In the genomic region with DNA sequence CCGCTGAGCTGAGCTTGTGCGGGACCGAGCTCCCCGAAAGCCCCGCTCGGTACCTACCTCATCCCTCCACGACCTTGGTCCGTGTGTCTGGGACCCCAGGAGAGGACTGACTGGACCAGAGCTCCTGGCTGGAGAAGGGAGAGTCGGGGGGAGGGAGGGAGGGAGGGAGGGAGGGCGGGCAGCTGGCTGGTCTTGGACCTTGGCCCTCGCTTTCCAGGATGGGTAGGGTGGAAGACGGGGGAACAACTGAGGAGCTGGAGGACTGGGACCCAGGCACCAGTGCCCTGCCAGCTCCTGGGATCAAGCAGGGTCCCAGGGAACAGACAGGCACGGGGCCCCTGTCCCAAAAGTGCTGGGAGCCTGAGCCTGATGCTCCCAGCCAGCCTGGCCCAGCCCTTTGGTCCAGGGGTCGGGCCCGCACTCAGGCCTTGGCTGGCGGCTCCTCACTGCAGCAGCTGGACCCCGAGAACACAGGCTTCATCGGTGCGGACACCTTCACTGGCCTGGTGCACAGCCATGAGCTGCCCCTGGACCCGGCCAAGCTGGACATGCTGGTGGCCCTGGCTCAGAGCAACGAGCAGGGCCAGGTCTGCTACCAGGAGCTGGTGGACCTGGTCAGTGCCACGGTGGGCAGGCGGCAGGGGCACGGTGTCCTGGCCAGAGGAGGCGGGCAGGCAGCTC, we compare ENCODE assay signal across 1 cellular context.
A peak's percentile ranks its signal among the peaks of the same experiment; 100 is the strongest.
TF ChIP-seq lines count a peak whose summit lies in the region.

No MANE protein-coding gene starts in this region.

TF ChIP-seq in HepG2, 621 proteins besides CTCF, POLR2A, EP300 and RAD21 (continued from another document):
- TF ChIP-seq, protein P1, sequence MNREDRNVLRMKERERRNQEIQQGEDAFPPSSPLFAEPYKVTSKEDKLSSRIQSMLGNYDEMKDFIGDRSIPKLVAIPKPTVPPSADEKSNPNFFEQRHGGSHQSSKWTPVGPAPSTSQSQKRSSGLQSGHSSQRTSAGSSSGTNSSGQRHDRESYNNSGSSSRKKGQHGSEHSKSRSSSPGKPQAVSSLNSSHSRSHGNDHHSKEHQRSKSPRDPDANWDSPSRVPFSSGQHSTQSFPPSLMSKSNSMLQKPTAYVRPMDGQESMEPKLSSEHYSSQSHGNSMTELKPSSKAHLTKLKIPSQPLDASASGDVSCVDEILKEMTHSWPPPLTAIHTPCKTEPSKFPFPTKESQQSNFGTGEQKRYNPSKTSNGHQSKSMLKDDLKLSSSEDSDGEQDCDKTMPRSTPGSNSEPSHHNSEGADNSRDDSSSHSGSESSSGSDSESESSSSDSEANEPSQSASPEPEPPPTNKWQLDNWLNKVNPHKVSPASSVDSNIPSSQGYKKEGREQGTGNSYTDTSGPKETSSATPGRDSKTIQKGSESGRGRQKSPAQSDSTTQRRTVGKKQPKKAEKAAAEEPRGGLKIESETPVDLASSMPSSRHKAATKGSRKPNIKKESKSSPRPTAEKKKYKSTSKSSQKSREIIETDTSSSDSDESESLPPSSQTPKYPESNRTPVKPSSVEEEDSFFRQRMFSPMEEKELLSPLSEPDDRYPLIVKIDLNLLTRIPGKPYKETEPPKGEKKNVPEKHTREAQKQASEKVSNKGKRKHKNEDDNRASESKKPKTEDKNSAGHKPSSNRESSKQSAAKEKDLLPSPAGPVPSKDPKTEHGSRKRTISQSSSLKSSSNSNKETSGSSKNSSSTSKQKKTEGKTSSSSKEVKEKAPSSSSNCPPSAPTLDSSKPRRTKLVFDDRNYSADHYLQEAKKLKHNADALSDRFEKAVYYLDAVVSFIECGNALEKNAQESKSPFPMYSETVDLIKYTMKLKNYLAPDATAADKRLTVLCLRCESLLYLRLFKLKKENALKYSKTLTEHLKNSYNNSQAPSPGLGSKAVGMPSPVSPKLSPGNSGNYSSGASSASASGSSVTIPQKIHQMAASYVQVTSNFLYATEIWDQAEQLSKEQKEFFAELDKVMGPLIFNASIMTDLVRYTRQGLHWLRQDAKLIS (CRISPR knock-in tag; IDR thresholded peaks at IDR 0.05), result no peak
- TF ChIP-seq SAP130 (CRISPR knock-in tag; IDR thresholded peaks at IDR 0.05; ENCODE audit: low read depth) (peak; percentile 25; the same call in 1 of the 2 replicates), ZNF75D (CRISPR knock-in tag; IDR thresholded peaks at IDR 0.05; ENCODE audit: borderline replicate concordance) (no peak), ZNF235 (CRISPR knock-in tag; IDR thresholded peaks at IDR 0.05; ENCODE audit: borderline replicate concordance) (no peak), TGIF2 (CRISPR knock-in tag; IDR thresholded peaks at IDR 0.05) (no peak), KMT2B (CRISPR knock-in tag; IDR thresholded peaks at IDR 0.05) (no peak), SETDB1 (CRISPR knock-in tag; IDR thresholded peaks at IDR 0.05; ENCODE audit: borderline replicate concordance) (no peak), TAF15 (IDR thresholded peaks at IDR 0.05; ENCODE audit: low read depth, low read length, poor library complexity, severe bottlenecking) (no peak), ZNF34 (CRISPR knock-in tag; IDR thresholded peaks at IDR 0.05; ENCODE audit: borderline replicate concordance) (no peak), ZNF530 (CRISPR knock-in tag; IDR thresholded peaks at IDR 0.05; ENCODE audit: low read depth) (no peak), AGO1 (IDR thresholded peaks at IDR 0.05; ENCODE audit: low read depth, low read length, poor library complexity, severe bottlenecking) (peak; percentile 75), HNRNPL (IDR thresholded peaks at IDR 0.05; ENCODE audit: low read depth, low read length) (peak; percentile 68; the same call in 1 of the 2 replicates), HOXD1 (CRISPR knock-in tag; IDR thresholded peaks at IDR 0.05) (no peak), CAMTA2 (CRISPR knock-in tag; IDR thresholded peaks at IDR 0.05; ENCODE audit: borderline replicate concordance) (no peak)
- TF ChIP-seq, protein P2, sequence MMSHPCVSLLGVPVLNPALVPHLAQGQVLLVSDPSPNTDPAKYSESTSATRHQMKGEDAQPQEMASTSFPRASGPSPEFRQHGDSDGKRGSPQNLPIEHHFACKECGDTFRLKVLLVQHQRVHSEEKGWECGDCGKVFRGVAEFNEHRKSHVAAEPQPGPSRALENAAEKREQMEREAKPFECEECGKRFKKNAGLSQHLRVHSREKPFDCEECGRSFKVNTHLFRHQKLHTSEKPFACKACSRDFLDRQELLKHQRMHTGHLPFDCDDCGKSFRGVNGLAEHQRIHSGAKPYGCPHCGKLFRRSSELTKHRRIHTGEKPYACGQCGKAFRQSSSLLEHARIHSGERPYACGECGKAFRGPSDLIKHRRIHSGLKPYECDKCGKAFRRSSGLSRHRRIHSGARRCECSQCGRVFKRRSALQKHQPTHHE (CRISPR knock-in tag; IDR thresholded peaks at IDR 0.05; ENCODE audit: borderline replicate concordance), result no peak
- TF ChIP-seq, protein P3, sequence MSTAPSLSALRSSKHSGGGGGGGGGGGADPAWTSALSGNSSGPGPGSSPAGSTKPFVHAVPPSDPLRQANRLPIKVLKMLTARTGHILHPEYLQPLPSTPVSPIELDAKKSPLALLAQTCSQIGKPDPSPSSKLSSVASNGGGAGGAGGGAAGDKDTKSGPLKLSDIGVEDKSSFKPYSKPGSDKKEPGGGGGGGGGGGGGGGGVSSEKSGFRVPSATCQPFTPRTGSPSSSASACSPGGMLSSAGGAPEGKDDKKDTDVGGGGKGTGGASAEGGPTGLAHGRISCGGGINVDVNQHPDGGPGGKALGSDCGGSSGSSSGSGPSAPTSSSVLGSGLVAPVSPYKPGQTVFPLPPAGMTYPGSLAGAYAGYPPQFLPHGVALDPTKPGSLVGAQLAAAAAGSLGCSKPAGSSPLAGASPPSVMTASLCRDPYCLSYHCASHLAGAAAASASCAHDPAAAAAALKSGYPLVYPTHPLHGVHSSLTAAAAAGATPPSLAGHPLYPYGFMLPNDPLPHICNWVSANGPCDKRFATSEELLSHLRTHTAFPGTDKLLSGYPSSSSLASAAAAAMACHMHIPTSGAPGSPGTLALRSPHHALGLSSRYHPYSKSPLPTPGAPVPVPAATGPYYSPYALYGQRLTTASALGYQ (CRISPR knock-in tag; IDR thresholded peaks at IDR 0.05), result no peak
- TF ChIP-seq, protein P4, sequence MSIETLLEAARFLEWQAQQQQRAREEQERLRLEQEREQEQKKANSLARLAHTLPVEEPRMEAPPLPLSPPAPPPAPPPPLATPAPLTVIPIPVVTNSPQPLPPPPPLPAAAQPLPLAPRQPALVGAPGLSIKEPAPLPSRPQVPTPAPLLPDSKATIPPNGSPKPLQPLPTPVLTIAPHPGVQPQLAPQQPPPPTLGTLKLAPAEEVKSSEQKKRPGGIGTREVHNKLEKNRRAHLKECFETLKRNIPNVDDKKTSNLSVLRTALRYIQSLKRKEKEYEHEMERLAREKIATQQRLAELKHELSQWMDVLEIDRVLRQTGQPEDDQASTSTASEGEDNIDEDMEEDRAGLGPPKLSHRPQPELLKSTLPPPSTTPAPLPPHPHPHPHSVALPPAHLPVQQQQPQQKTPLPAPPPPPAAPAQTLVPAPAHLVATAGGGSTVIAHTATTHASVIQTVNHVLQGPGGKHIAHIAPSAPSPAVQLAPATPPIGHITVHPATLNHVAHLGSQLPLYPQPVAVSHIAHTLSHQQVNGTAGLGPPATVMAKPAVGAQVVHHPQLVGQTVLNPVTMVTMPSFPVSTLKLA (IDR thresholded peaks at IDR 0.05), result no peak
- TF ChIP-seq, protein P5, sequence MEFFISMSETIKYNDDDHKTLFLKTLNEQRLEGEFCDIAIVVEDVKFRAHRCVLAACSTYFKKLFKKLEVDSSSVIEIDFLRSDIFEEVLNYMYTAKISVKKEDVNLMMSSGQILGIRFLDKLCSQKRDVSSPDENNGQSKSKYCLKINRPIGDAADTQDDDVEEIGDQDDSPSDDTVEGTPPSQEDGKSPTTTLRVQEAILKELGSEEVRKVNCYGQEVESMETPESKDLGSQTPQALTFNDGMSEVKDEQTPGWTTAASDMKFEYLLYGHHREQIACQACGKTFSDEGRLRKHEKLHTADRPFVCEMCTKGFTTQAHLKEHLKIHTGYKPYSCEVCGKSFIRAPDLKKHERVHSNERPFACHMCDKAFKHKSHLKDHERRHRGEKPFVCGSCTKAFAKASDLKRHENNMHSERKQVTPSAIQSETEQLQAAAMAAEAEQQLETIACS (CRISPR knock-in tag; IDR thresholded peaks at IDR 0.05), result no peak
